ENCODE assay signal across 1 cellular context in the genomic region with DNA sequence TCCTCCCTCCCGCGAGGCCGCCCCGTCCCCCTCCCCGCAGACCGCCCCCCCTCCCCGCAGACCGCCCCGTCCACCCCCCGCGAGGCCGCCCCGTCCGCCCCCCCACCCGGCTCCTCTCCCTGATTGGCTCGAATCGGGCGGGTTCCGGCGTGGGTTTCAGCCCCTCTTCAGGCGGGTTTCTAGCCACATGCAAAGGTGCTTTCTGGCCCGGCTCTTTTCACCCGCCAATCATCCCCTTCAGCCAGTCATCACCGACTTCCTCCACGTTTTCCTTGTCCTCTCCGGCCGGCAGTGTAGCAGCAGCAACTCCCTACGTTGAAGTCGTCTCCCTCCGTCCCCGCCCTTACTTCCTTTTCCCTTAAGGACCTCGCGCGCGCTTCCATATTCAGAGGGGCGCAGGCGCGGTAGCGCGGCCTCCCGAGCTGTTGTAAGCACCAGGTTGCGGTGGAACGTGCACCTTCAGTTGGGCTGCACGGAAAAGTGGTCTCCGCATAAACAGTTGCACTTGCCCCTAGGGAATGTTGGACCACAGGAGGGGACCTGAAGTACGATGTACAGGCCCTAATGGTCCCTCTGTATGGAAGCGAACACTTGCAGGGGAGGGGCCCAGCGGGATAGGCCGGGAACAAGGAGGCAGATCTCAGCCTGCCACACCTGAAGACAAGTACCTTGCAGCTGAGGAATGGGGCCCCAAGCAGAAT.
TF ChIP-seq lines count a peak whose summit lies in the region.

No MANE protein-coding gene starts in this region.

TF ChIP-seq in K562, 482 proteins besides CTCF, POLR2A, EP300 and RAD21 (continued from another document and continues in another):
- TF ChIP-seq, protein P1, sequence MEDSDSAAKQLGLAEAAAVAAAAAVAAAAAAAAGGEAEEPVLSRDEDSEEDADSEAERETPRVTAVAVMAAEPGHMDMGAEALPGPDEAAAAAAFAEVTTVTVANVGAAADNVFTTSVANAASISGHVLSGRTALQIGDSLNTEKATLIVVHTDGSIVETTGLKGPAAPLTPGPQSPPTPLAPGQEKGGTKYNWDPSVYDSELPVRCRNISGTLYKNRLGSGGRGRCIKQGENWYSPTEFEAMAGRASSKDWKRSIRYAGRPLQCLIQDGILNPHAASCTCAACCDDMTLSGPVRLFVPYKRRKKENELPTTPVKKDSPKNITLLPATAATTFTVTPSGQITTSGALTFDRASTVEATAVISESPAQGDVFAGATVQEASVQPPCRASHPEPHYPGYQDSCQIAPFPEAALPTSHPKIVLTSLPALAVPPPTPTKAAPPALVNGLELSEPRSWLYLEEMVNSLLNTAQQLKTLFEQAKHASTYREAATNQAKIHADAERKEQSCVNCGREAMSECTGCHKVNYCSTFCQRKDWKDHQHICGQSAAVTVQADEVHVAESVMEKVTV (CRISPR knock-in tag; IDR thresholded peaks at IDR 0.05): no peak
- TF ChIP-seq ZSCAN32 (CRISPR knock-in tag; IDR thresholded peaks at IDR 0.05) (no peak), ZKSCAN8 (CRISPR knock-in tag; IDR thresholded peaks at IDR 0.05) (no peak), RCOR1 (IDR thresholded peaks at IDR 0.05; ENCODE audit: borderline replicate concordance in 1 of 2, low read depth in 2 of 2, low read length in 2 of 2) (no peak), ZNF146 (CRISPR knock-in tag; IDR thresholded peaks at IDR 0.05; ENCODE audit: unreplicated experiment) (no peak), HSF4 (CRISPR knock-in tag; IDR thresholded peaks at IDR 0.05; ENCODE audit: borderline replicate concordance) (no peak), CREM (IDR thresholded peaks at IDR 0.05; ENCODE audit: low read depth) (peak; percentile 77), ARID2 (IDR thresholded peaks at IDR 0.05) (no peak), L3MBTL2 (IDR thresholded peaks at IDR 0.05) (peak; percentile 78), TCF3 (CRISPR knock-in tag; IDR thresholded peaks at IDR 0.05) (no peak), SMARCA5 (IDR thresholded peaks at IDR 0.05) (no peak), ZNF79 (CRISPR knock-in tag; IDR thresholded peaks at IDR 0.05; ENCODE audit: low read depth) (no peak), SETDB1 (IDR thresholded peaks at IDR 0.05; ENCODE audit: low read length) (no peak), U2AF2 (optimal IDR thresholded peaks at IDR 0.05; ENCODE audit: low read depth, low read length) (no peak), ZZZ3 (IDR thresholded peaks at IDR 0.05) (no peak), RBM22 (IDR thresholded peaks at IDR 0.05; ENCODE audit: low read depth, low read length, poor library complexity, severe bottlenecking) (no peak), NCOA6 (IDR thresholded peaks at IDR 0.05) (no peak), MCM3 (IDR thresholded peaks at IDR 0.05) (no peak), JUN (IDR thresholded peaks at IDR 0.05; ENCODE audit: borderline replicate concordance, low read depth, low read length) (no peak), JUN (CRISPR knock-in tag; IDR thresholded peaks at IDR 0.05; ENCODE audit: borderline replicate concordance) (no peak), GABPA (tag; conservative IDR thresholded peaks at IDR 0.05; ENCODE audit: low read depth) (peak; percentile 82), PCBP2 (IDR thresholded peaks at IDR 0.05; ENCODE audit: low read depth, low read length, poor library complexity, severe bottlenecking) (no peak), DACH1 (IDR thresholded peaks at IDR 0.05; ENCODE audit: partially characterized antibody) (no peak), ZNF263 (CRISPR knock-in tag; IDR thresholded peaks at IDR 0.05; ENCODE audit: borderline replicate concordance) (no peak), PHF20 (IDR thresholded peaks at IDR 0.05; ENCODE audit: partially characterized antibody) (peak; percentile 60), SNIP1 (IDR thresholded peaks at IDR 0.05; ENCODE audit: low read depth) (no peak), RBM15 (IDR thresholded peaks at IDR 0.05; ENCODE audit: insufficient read depth, low read length) (no peak), GABPB2 (CRISPR knock-in tag; conservative IDR thresholded peaks at IDR 0.05) (no peak), ZNF444 (CRISPR knock-in tag; IDR thresholded peaks at IDR 0.05) (no peak)
- TF ChIP-seq, protein P2, sequence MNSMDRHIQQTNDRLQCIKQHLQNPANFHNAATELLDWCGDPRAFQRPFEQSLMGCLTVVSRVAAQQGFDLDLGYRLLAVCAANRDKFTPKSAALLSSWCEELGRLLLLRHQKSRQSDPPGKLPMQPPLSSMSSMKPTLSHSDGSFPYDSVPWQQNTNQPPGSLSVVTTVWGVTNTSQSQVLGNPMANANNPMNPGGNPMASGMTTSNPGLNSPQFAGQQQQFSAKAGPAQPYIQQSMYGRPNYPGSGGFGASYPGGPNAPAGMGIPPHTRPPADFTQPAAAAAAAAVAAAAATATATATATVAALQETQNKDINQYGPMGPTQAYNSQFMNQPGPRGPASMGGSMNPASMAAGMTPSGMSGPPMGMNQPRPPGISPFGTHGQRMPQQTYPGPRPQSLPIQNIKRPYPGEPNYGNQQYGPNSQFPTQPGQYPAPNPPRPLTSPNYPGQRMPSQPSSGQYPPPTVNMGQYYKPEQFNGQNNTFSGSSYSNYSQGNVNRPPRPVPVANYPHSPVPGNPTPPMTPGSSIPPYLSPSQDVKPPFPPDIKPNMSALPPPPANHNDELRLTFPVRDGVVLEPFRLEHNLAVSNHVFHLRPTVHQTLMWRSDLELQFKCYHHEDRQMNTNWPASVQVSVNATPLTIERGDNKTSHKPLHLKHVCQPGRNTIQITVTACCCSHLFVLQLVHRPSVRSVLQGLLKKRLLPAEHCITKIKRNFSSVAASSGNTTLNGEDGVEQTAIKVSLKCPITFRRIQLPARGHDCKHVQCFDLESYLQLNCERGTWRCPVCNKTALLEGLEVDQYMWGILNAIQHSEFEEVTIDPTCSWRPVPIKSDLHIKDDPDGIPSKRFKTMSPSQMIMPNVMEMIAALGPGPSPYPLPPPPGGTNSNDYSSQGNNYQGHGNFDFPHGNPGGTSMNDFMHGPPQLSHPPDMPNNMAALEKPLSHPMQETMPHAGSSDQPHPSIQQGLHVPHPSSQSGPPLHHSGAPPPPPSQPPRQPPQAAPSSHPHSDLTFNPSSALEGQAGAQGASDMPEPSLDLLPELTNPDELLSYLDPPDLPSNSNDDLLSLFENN (IDR thresholded peaks at IDR 0.05; ENCODE audit: low read depth in 2 of 2, low read length in 2 of 2): no peak
- TF ChIP-seq, protein P3, sequence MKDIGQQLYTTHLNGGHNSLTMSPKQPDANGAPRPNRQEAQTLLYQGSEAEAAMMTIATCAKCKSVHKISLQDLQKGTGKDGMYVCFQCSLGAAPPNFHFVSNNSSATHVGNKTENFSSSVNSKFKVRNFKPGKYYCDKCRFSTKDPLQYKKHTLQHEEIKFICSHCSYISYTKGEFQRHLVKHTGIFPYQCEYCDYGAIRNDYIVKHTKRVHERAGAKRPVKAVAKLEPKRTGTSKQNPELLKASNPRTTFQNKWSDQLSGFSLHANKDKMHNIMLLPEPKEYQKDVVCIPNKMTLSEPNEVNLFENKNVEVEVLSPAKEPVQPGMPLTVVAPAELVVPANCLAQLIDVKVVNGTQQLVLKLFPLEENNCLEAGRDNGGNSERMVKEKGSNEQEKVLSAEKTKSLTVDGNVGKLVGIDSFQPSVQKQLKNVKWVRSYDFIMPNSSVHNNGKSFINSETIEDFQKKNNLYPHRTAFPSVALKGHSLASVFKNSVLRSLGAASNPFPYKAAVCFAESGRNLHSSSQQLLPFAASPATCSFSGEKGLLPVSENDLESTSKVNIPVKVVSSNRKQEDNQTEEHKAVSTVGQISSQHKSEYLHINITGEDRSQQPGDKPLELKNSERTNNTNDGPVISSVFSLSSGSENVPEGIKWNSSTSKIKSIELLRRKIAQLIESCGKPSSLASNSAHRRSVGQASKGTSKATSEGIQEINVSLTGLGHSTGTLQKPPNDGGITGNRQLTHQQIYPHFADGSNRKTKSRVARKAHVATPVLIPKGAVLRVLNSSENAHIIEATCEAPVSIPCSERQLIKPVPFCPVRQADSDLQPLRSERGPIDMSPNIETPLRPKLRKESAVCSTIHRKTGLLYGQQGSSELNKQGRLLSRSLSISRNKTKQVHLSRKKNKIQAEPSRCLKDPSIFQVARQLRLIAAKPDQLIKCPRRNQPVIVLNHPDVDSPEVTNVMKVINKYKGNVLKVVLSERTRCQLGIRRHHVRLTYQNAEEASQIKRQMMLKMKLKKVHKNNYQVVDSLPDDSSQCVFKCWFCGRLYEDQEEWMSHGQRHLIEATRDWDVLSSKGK (CRISPR knock-in tag; IDR thresholded peaks at IDR 0.05): no peak
- TF ChIP-seq, protein P4, sequence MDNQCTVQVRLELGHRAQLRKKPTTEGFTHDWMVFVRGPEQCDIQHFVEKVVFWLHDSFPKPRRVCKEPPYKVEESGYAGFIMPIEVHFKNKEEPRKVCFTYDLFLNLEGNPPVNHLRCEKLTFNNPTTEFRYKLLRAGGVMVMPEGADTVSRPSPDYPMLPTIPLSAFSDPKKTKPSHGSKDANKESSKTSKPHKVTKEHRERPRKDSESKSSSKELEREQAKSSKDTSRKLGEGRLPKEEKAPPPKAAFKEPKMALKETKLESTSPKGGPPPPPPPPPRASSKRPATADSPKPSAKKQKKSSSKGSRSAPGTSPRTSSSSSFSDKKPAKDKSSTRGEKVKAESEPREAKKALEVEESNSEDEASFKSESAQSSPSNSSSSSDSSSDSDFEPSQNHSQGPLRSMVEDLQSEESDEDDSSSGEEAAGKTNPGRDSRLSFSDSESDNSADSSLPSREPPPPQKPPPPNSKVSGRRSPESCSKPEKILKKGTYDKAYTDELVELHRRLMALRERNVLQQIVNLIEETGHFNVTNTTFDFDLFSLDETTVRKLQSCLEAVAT (IDR thresholded peaks at IDR 0.05): no peak
- TF ChIP-seq, protein P5, sequence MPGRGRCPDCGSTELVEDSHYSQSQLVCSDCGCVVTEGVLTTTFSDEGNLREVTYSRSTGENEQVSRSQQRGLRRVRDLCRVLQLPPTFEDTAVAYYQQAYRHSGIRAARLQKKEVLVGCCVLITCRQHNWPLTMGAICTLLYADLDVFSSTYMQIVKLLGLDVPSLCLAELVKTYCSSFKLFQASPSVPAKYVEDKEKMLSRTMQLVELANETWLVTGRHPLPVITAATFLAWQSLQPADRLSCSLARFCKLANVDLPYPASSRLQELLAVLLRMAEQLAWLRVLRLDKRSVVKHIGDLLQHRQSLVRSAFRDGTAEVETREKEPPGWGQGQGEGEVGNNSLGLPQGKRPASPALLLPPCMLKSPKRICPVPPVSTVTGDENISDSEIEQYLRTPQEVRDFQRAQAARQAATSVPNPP (IDR thresholded peaks at IDR 0.05; ENCODE audit: borderline replicate concordance, insufficient read depth, insufficient read length): no peak
- TF ChIP-seq, protein P6, sequence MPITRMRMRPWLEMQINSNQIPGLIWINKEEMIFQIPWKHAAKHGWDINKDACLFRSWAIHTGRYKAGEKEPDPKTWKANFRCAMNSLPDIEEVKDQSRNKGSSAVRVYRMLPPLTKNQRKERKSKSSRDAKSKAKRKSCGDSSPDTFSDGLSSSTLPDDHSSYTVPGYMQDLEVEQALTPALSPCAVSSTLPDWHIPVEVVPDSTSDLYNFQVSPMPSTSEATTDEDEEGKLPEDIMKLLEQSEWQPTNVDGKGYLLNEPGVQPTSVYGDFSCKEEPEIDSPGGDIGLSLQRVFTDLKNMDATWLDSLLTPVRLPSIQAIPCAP (CRISPR knock-in tag; IDR thresholded peaks at IDR 0.05; ENCODE audit: borderline replicate concordance): no peak
- TF ChIP-seq, protein P7, sequence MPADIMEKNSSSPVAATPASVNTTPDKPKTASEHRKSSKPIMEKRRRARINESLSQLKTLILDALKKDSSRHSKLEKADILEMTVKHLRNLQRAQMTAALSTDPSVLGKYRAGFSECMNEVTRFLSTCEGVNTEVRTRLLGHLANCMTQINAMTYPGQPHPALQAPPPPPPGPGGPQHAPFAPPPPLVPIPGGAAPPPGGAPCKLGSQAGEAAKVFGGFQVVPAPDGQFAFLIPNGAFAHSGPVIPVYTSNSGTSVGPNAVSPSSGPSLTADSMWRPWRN (IDR thresholded peaks at IDR 0.05; ENCODE audit: low read depth): no peak
- TF ChIP-seq, protein P8, sequence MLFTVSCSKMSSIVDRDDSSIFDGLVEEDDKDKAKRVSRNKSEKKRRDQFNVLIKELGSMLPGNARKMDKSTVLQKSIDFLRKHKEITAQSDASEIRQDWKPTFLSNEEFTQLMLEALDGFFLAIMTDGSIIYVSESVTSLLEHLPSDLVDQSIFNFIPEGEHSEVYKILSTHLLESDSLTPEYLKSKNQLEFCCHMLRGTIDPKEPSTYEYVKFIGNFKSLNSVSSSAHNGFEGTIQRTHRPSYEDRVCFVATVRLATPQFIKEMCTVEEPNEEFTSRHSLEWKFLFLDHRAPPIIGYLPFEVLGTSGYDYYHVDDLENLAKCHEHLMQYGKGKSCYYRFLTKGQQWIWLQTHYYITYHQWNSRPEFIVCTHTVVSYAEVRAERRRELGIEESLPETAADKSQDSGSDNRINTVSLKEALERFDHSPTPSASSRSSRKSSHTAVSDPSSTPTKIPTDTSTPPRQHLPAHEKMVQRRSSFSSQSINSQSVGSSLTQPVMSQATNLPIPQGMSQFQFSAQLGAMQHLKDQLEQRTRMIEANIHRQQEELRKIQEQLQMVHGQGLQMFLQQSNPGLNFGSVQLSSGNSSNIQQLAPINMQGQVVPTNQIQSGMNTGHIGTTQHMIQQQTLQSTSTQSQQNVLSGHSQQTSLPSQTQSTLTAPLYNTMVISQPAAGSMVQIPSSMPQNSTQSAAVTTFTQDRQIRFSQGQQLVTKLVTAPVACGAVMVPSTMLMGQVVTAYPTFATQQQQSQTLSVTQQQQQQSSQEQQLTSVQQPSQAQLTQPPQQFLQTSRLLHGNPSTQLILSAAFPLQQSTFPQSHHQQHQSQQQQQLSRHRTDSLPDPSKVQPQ (CRISPR knock-in tag; IDR thresholded peaks at IDR 0.05; ENCODE audit: borderline replicate concordance): no peak
- TF ChIP-seq, protein P9, sequence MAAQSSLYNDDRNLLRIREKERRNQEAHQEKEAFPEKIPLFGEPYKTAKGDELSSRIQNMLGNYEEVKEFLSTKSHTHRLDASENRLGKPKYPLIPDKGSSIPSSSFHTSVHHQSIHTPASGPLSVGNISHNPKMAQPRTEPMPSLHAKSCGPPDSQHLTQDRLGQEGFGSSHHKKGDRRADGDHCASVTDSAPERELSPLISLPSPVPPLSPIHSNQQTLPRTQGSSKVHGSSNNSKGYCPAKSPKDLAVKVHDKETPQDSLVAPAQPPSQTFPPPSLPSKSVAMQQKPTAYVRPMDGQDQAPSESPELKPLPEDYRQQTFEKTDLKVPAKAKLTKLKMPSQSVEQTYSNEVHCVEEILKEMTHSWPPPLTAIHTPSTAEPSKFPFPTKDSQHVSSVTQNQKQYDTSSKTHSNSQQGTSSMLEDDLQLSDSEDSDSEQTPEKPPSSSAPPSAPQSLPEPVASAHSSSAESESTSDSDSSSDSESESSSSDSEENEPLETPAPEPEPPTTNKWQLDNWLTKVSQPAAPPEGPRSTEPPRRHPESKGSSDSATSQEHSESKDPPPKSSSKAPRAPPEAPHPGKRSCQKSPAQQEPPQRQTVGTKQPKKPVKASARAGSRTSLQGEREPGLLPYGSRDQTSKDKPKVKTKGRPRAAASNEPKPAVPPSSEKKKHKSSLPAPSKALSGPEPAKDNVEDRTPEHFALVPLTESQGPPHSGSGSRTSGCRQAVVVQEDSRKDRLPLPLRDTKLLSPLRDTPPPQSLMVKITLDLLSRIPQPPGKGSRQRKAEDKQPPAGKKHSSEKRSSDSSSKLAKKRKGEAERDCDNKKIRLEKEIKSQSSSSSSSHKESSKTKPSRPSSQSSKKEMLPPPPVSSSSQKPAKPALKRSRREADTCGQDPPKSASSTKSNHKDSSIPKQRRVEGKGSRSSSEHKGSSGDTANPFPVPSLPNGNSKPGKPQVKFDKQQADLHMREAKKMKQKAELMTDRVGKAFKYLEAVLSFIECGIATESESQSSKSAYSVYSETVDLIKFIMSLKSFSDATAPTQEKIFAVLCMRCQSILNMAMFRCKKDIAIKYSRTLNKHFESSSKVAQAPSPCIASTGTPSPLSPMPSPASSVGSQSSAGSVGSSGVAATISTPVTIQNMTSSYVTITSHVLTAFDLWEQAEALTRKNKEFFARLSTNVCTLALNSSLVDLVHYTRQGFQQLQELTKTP (IDR thresholded peaks at IDR 0.05; ENCODE audit: low read depth in 1 of 2, partially characterized antibody in 2 of 2): no peak
